7 cellular contexts compared by ENCODE assay signal in the genomic region with DNA sequence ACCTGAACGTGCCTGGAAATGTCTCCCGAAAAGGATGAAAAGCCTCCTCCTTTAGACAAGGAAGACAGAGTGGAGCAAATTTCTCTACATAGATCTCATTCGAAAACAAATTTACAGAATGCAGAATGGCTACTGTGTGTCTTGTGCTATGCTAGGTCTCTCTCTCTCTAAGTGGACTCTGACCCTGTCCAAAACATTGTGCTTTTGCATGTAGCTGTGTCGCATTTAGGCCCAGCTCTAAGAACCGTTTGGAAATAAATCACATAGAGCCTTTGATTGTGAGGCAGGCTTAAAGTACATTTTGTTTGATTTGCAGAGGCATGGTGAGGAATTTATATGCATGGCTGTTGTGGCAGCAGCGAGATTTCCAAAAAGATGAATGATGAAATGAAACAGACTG.
"Had no signal": no experiment of that assay in that cellular context is flagged by ENCODE, and none has a peak within 500 bp of the region (broad histone marks: within the 10 kb centered on the region; RNA-seq: fewer than 3 reads in every experiment).

No MANE protein-coding gene starts in this region.

- H3K4me3 ChIP-seq: K562 had no signal

- DNase-seq: IMR-90, KBM-7, KG1 had no signal

- FAIRE-seq: HTR-8/SVneo, K562 had no signal

- ATAC-seq: K562 had no signal

- H3K27ac ChIP-seq: HL-60, KMS-11 had no signal

- H3K9ac ChIP-seq: KMS-11 had no signal

- H3K4me2 ChIP-seq: KMS-11 had no signal
